In genomic region chr7:141663081-141663510, GRCh38 we compare ENCODE assay signal across 10 cellular contexts. TPM values are rescaled to one million over a fixed set of nuclear protein-coding genes. Genes with fewer than 3 reads are reported as not detected.
DNase-seq lines count a peak whose midpoint lies in the region; ATAC-seq and TF ChIP-seq lines count a peak whose summit lies in the region.
"Had no signal": no experiment of that assay in that cellular context is flagged by ENCODE, and none has a peak within 500 bp of the region (broad histone marks: within the 10 kb centered on the region; RNA-seq: fewer than 3 reads in every experiment).

No MANE protein-coding gene starts in this region.

- no peak overlapping the region for H4K91ac ChIP-seq in H9 (ENCODE audit: insufficient read length, low read depth, low read length)

- H3K56ac ChIP-seq in H9 (ENCODE audit: insufficient read length, low read depth, low read length) = no peak overlapping the region

- no peaks in the 10 kb centered on the region for H3K9me2 ChIP-seq in Karpas-422 (replicated peaks; ENCODE audit: insufficient read depth, low read length)

- H3K23ac ChIP-seq in H9 (ENCODE audit: insufficient read length, low read depth, low read length) = no peak overlapping the region

- H3K27ac ChIP-seq in H9 (ENCODE audit: insufficient read length, low read depth, low read length) = no peak overlapping the region
- no peak overlapping the region for H3K27ac ChIP-seq in Karpas-422 (ENCODE audit: low read length)
- H3K27ac ChIP-seq: GM23248 had no signal

- ATAC-seq in natural killer cell treated with Interleukin-12 subunit alpha and Interleukin-12 subunit beta and Interleukin-15 and Interleukin-18, amount 100 ng/mL, for 72 hours = peak in 1 of 2 donors; percentile 31
- no peak for ATAC-seq in HG03378 (IDR thresholded peaks at IDR 0.05; ENCODE audit: unreplicated experiment)

- H2AK5ac ChIP-seq in H9 (ENCODE audit: insufficient read length, low read length) = no peak overlapping the region

- H3K27me3 Mint-ChIP-seq in H9 (ENCODE audit: low read depth) = no peaks in the 10 kb centered on the region
- peaks cover 5% of the 10 kb centered on the region for H3K27me3 Mint-ChIP-seq in endothelial cell (ENCODE audit: unreplicated experiment)
- no peaks in the 10 kb centered on the region for H3K27me3 Mint-ChIP-seq in natural killer cell treated with Interleukin-12 subunit alpha and Interleukin-12 subunit beta and Interleukin-15 and Interleukin-18, amount 100 ng/mL, for 72 hours

- H3K4me3 ChIP-seq in Karpas-422 (ENCODE audit: low read length) = no peak overlapping the region
- H3K4me3 ChIP-seq: GM23248 had no signal

- WGBS in H9 (ENCODE audit: extremely low coverage, insufficient read length, low lambda C conversion rate) = no CpG with 5 or more reads among the region's 4 CpGs

- no peak overlapping the region for H3K14ac ChIP-seq in H9 (ENCODE audit: insufficient read depth, low read length)

- no peaks in the 10 kb centered on the region for H3K23me2 ChIP-seq in H9 (ENCODE audit: insufficient read length, low read depth, low read length, poor library complexity, severe bottlenecking)

- no peak overlapping the region for H3K18ac ChIP-seq in H9 (ENCODE audit: insufficient read length, low read depth, low read length)

- H4K20me1 ChIP-seq in H9 (ENCODE audit: control insufficient read depth, insufficient read depth, insufficient read length) = no peaks in the 10 kb centered on the region
- H4K20me1 ChIP-seq in Karpas-422 (ENCODE audit: insufficient read depth, low read depth, low read length) = no peaks in the 10 kb centered on the region

- no peak overlapping the region for H2BK15ac ChIP-seq in H9 (ENCODE audit: low read depth, low read length)

- H3K27ac Mint-ChIP-seq in H9 (peak overlapping the region in 2 of 3 experiments; percentile 36 to 72; a peak in 2 of 7 replicates), endothelial cell (ENCODE audit: unreplicated experiment) (peak overlapping the region; percentile 93)
- H3K27ac Mint-ChIP-seq in natural killer cell treated with Interleukin-12 subunit alpha and Interleukin-12 subunit beta and Interleukin-15 and Interleukin-18, amount 100 ng/mL, for 72 hours = peak overlapping the region; percentile 67 to 78

- H3K27me3 ChIP-seq in H9 (ENCODE audit: insufficient read depth, low read length) (no peaks in the 10 kb centered on the region), Karpas-422 (ENCODE audit: low read length) (no peaks in the 10 kb centered on the region)

- H3K9me3 Mint-ChIP-seq in H9 (no peaks in the 10 kb centered on the region; a peak in 1 of 5 replicates), endothelial cell (ENCODE audit: unreplicated experiment) (no peaks in the 10 kb centered on the region)
- H3K9me3 Mint-ChIP-seq in natural killer cell treated with Interleukin-12 subunit alpha and Interleukin-12 subunit beta and Interleukin-15 and Interleukin-18, amount 100 ng/mL, for 72 hours = no peaks in the 10 kb centered on the region

- H3K4me3 Mint-ChIP-seq in H9 (no peak overlapping the region), endothelial cell (ENCODE audit: unreplicated experiment) (peak overlapping the region; percentile 54)
- no peak overlapping the region for H3K4me3 Mint-ChIP-seq in natural killer cell treated with Interleukin-12 subunit alpha and Interleukin-12 subunit beta and Interleukin-15 and Interleukin-18, amount 100 ng/mL, for 72 hours

- TF ChIP-seq CTCF in H9 (conservative IDR thresholded peaks at IDR 0.05) (no peak), endothelial cell (IDR thresholded peaks at IDR 0.05; ENCODE audit: unreplicated experiment) (no peak)

- no peak overlapping the region for H3K9ac ChIP-seq in H9 (ENCODE audit: extremely low read depth, insufficient read length, low read length)
- H3K9ac ChIP-seq in Karpas-422 (ENCODE audit: low read length) = no peak overlapping the region
- H3K9ac ChIP-seq: GM23248 had no signal

- H2BK5ac ChIP-seq in H9 (ENCODE audit: insufficient read length, low read length) = no peak overlapping the region

- H4K8ac ChIP-seq in H9 (replicated peaks; ENCODE audit: insufficient read length, low read depth, low read length) = no peak overlapping the region

- DNase-seq in H9 (no peak), RPMI7951 (ENCODE audit: low read depth) (peak; percentile 23), endothelial cell (ENCODE audit: low spot score) (no peak), SKM-1 (lab: John Stamatoyannopoulos, UW; ENCODE audit: unreplicated experiment) (no peak), Karpas-422 (no peak)
- no peak for DNase-seq in natural killer cell treated with Interleukin-12 subunit alpha and Interleukin-12 subunit beta and Interleukin-15 and Interleukin-18, amount 100 ng/mL, for 72 hours (ENCODE audit: low spot score)
- DNase-seq: foreskin fibroblast, GM23248 had no signal

- H2BK12ac ChIP-seq in H9 (ENCODE audit: insufficient read length, low read depth, low read length) = no peak overlapping the region

- no peak overlapping the region for H3T11ph ChIP-seq in H9 (ENCODE audit: low read length)

- no peak overlapping the region for H4K5ac ChIP-seq in H9 (ENCODE audit: insufficient read length, low read depth, low read length)

- H3K4me2 ChIP-seq in H9 (ENCODE audit: insufficient read depth, insufficient read length, low read length) (no peak overlapping the region), Karpas-422 (ENCODE audit: low read depth, low read length, poor library complexity, severe bottlenecking) (no peak overlapping the region)

- H3K36me3 Mint-ChIP-seq in H9 (ENCODE audit: insufficient read depth in 1 of 3, low read depth in 3 of 3) (peaks cover 17 to 61% (median 45%) of the 10 kb centered on the region in 3 experiments; a peak in 6 of 7 replicates), endothelial cell (ENCODE audit: low read depth, unreplicated experiment) (peaks cover 52% of the 10 kb centered on the region)
- H3K36me3 Mint-ChIP-seq in natural killer cell treated with Interleukin-12 subunit alpha and Interleukin-12 subunit beta and Interleukin-15 and Interleukin-18, amount 100 ng/mL, for 72 hours = no peaks in the 10 kb centered on the region

- H3K79me2 ChIP-seq in H9 (ENCODE audit: insufficient read depth, low read length) = no peaks in the 10 kb centered on the region
- no peaks in the 10 kb centered on the region for H3K79me2 ChIP-seq in Karpas-422 (ENCODE audit: low read length)

- H3K4me1 ChIP-seq in H9 (ENCODE audit: insufficient read depth, low read length) (no peaks in the 10 kb centered on the region), Karpas-422 (ENCODE audit: low read length) (peaks cover 15% of the 10 kb centered on the region)

- no peak overlapping the region for H2BK120ac ChIP-seq in H9 (ENCODE audit: low read depth, low read length, poor library complexity, severe bottlenecking)

- H3K9me3 ChIP-seq in H9 (ENCODE audit: control insufficient read depth, low read depth, low read length) = no peaks in the 10 kb centered on the region
- no peaks in the 10 kb centered on the region for H3K9me3 ChIP-seq in Karpas-422 (ENCODE audit: low read length)

- H3K79me1 ChIP-seq in H9 (ENCODE audit: insufficient read depth, low read depth, low read length, poor library complexity, severe bottlenecking) = no peaks in the 10 kb centered on the region

- no peak overlapping the region for H2BK20ac ChIP-seq in H9 (ENCODE audit: low read depth, low read length, poor library complexity, severe bottlenecking)

- H3K4me1 Mint-ChIP-seq in H9 (no peaks in the 10 kb centered on the region), endothelial cell (ENCODE audit: unreplicated experiment) (peaks cover 52% of the 10 kb centered on the region)
- H3K4me1 Mint-ChIP-seq in natural killer cell treated with Interleukin-12 subunit alpha and Interleukin-12 subunit beta and Interleukin-15 and Interleukin-18, amount 100 ng/mL, for 72 hours (ENCODE audit: low read depth in 2 of 2) = peaks cover 21 to 23% of the 10 kb centered on the region in 2 donors

- H3K4ac ChIP-seq in H9 (ENCODE audit: low read depth, low read length) = no peak overlapping the region

- 0 out of 2 replicates have a peak, but pooled peaks cover 6% of the 10 kb centered on the region for H3K36me3 ChIP-seq in Karpas-422 (ENCODE audit: insufficient read depth, low read length)

- H2AFZ ChIP-seq in H9 (ENCODE audit: low read length) (no peak overlapping the region), Karpas-422 (ENCODE audit: low read length) (no peak overlapping the region)
- H2AFZ ChIP-seq: GM23248 had no signal

RNA-seq across cellular contexts. Expression of gene DENND11, which starts 38.9 kb away (rescaled TPM):
- total RNA-seq in H9 (2021) (21.2 and 21.9 TPM in 2 replicates), endothelial cell (ENCODE audit: unreplicated experiment) (77.0 TPM)
- total RNA-seq in RPMI7951 (2014; rRNA removed; shearing (Covaris generic)) = 3.6 and 4.0 TPM in 2 replicates
- 10 to 100 TPM; 24.7 to 40.0 TPM for total RNA-seq in natural killer cell treated with Interleukin-12 subunit alpha and Interleukin-12 subunit beta and Interleukin-15 and Interleukin-18, amount 100 ng/mL, for 72 hours
- total RNA-seq in Karpas-422 (2014; rRNA removed; shearing (Covaris generic); ENCODE audit: low replicate concordance) = 16.2 and 17.9 TPM in 2 replicates

RNA-seq across cellular contexts. Expression of gene WEE2, which starts 45.1 kb away (rescaled TPM):
- total RNA-seq in H9 (2021) = not detected in 2 replicates
- not detected in 2 replicates for total RNA-seq in RPMI7951 (2014; rRNA removed; shearing (Covaris generic))
- 0.33 TPM for total RNA-seq in endothelial cell (ENCODE audit: unreplicated experiment)
- total RNA-seq in natural killer cell treated with Interleukin-12 subunit alpha and Interleukin-12 subunit beta and Interleukin-15 and Interleukin-18, amount 100 ng/mL, for 72 hours = under 1 TPM in 1 of 2 donors, not detected in 1; 0.17 TPM
- total RNA-seq in Karpas-422 (2014; rRNA removed; shearing (Covaris generic); ENCODE audit: low replicate concordance) = 0.04 TPM in 1 of 2 replicates, not detected in the other
- total RNA-seq: GM23248, pulmonary artery endothelial cell had no signal
